Comparison of ENCODE assay signal across 8 cellular contexts in the genomic region with DNA sequence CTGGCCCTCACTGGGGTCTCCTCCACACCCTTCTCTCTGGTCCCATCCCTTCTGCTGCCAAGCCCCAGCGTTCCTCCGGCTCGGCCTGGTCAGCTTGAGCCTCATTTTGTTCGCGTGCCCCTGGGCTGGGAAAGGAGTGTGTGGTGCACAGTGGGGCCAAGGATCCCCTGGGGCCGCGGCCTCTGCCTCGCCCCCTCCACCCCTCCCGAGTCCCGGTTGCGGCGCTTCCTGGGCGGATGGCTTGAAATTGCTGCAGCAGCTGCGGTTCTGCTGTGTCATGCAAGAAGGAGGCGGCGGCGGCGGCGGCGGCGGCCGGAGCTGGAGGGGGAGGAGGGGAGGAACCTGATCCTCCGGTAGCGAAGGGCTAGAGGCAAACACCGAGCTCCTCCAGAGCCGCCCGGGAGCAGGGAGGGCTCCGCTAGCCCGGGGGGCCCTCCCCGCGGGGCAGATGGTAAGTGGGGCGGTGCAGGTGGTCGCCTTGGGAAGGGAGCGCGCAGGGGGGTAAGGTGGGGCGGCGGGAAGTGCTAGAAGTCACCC.
DNase-seq lines count a peak whose midpoint lies in the region; ATAC-seq and TF ChIP-seq lines count a peak whose summit lies in the region.

No MANE protein-coding gene starts in this region.

- peaks cover 0 to 37% (median 3%) of the 10 kb centered on the region in 4 donors for H3K4me1 ChIP-seq in right lobe of liver

- peak; percentile 88 for DNase-seq in EH (ENCODE audit: low read depth)
- peak; percentile 22 for DNase-seq in NCI-H345 treated with DMSO at 0.1 percent for 48 hours (lab: John Stamatoyannopoulos, UW; ENCODE audit: unreplicated experiment)
- DNase-seq in activated CD4-positive, alpha-beta T cell treated with anti-CD3 and anti-CD28 coated beads, Interleukin-2, amount 50 U/mL, for 24 hours (ENCODE audit: low read depth in 1 of 2, low spot score in 1 of 2), result peak; percentile 41 to 65
- DNase-seq in dermis blood vessel endothelial cell, result peak; percentile 83
- DNase-seq in right lobe of liver, result peak; percentile 77 to 86 (median 85)
- DNase-seq in stimulated activated CD4-positive, alpha-beta T cell treated with anti-CD3 and anti-CD28 coated beads, Interleukin-4, amount 100 ng/mL, for 24 hours, result peak; percentile 77
- DNase-seq in cerebellar nuclear complex (lab: John Stamatoyannopoulos, UW), result no peak

- no peaks in the 10 kb centered on the region for H3K36me3 ChIP-seq in right lobe of liver

- TF ChIP-seq CTCF in right lobe of liver (IDR thresholded peaks at IDR 0.05), result no peak

- TF ChIP-seq POLR2A in right lobe of liver (IDR thresholded peaks at IDR 0.05), result peak; percentile 70

- peak overlapping the region; percentile 99 to 100 (median 99) for H3K27ac ChIP-seq in right lobe of liver

- ATAC-seq in HG02588 (IDR thresholded peaks at IDR 0.05; ENCODE audit: unreplicated experiment) (peak; percentile 28), right lobe of liver (peak; percentile 28 to 54 (median 28))

- intact Hi-C loops in right lobe of liver (cut with DNase I), result no loop called here

- H3K9me3 ChIP-seq in right lobe of liver, result no peaks in the 10 kb centered on the region

- H3K27me3 ChIP-seq in right lobe of liver, result no peaks in the 10 kb centered on the region

- 0% methylated on average over 17 of the region's 37 CpGs for WGBS in right lobe of liver (ENCODE audit: insufficient coverage, low coverage, low lambda C conversion rate, missing lambda C conversion rate)

- peak overlapping the region; percentile 62 to 95 (median 63) for H3K4me3 ChIP-seq in right lobe of liver

Comparison
In these comparisons a context has a peak if more than half of its experiments do, and no peak if none do; other contexts are left out.
1. DNase-seq: peak in EH (single experiment), NCI-H345 treated with DMSO at 0.1 percent for 48 hours (single experiment), activated CD4-positive, alpha-beta T cell treated with anti-CD3 and anti-CD28 coated beads, Interleukin-2, amount 50 U/mL, for 24 hours (2 of 2), dermis blood vessel endothelial cell (single experiment), right lobe of liver (3 of 3) and stimulated activated CD4-positive, alpha-beta T cell treated with anti-CD3 and anti-CD28 coated beads, Interleukin-4, amount 100 ng/mL, for 24 hours (single experiment); none in cerebellar nuclear complex (0 of 2).